In genomic region chr17:61749823-61750404, GRCh38 we compare ENCODE assay signal across 29 cellular contexts.
A peak's percentile ranks its signal among the peaks of the same experiment; 100 is the strongest.
DNase-seq lines count a peak whose midpoint lies in the region; ATAC-seq, FAIRE-seq and TF ChIP-seq lines count a peak whose summit lies in the region.
"Had no signal": no experiment of that assay in that cellular context is flagged by ENCODE, and none has a peak within 500 bp of the region (broad histone marks: within the 10 kb centered on the region; RNA-seq: fewer than 3 reads in every experiment).

No MANE protein-coding gene starts in this region.

- H3K27me3 ChIP-seq in OCI-LY3 (ENCODE audit: low read depth, low read length) (no peaks in the 10 kb centered on the region), GM12878 (replicated peaks in 1 of 2; ENCODE audit: control insufficient read depth in 2 of 2, insufficient read depth in 2 of 2, low read length in 1 of 2) (no peaks in the 10 kb centered on the region)
- H3K27me3 ChIP-seq: BE2C; BLaER1; BLaER1 treated with 17β-estradiol and CSF1 and Interleukin-3, amounts not matched to agents 10 nM and 100 nM had no signal

- no peak for TF ChIP-seq RAD21 in GM12878 (IDR thresholded peaks at IDR 0.05; ENCODE audit: insufficient read depth, low read depth, low read length)

- TF ChIP-seq POLR2A in GM12878 (IDR thresholded peaks at IDR 0.05; ENCODE audit: low read depth, low read length) (no peak), GM18505 (IDR thresholded peaks at IDR 0.05; ENCODE audit: borderline replicate concordance, extremely low read depth, insufficient read depth, insufficient read length) (no peak)

- in situ Hi-C loops in GM12878 (cut with MboI): no loop called here

- no peak overlapping the region for H3K9ac ChIP-seq in OCI-LY3 (ENCODE audit: low read length)
- H3K9ac ChIP-seq in GM12878 (ENCODE audit: control insufficient read depth, insufficient read depth, low read length): no peak overlapping the region
- H3K9ac ChIP-seq: BLaER1; BLaER1 treated with 17β-estradiol and CSF1 and Interleukin-3, amounts not matched to agents 10 nM and 100 nM had no signal

- intact Hi-C loops in GM12878 (cut with micrococcal nuclease; ENCODE audit: unreplicated experiment): no loop called here

- H4K20me1 ChIP-seq in OCI-LY3 (ENCODE audit: insufficient read depth, low read length): no peaks in the 10 kb centered on the region
- H4K20me1 ChIP-seq in GM12878 (ENCODE audit: control insufficient read depth, insufficient read depth): no peaks in the 10 kb centered on the region
- H4K20me1 ChIP-seq: BLaER1; BLaER1 treated with 17β-estradiol and CSF1 and Interleukin-3, amounts not matched to agents 10 nM and 100 nM had no signal

- CTCF ChIA-PET in GM12878 (lab: Yijun Ruan, JAX): no interaction called here

- H3K4me3 ChIP-seq in OCI-LY3 (ENCODE audit: low read length) (no peak overlapping the region), GM12878 (no peak overlapping the region)
- H3K4me3 ChIP-seq: A549; BLaER1; BLaER1 treated with 17β-estradiol and CSF1 and Interleukin-3, amounts not matched to agents 10 nM and 100 nM had no signal

- H2AFZ ChIP-seq in OCI-LY3 (ENCODE audit: low read depth, low read length) (no peak overlapping the region), GM12878 (ENCODE audit: control insufficient read depth, low read depth, low read length) (no peak overlapping the region)

- no peak overlapping the region for H3K27ac ChIP-seq in OCI-LY3 (ENCODE audit: low read length)
- no peak overlapping the region for H3K27ac ChIP-seq in GM12878 (ENCODE audit: control insufficient read depth, insufficient read depth)
- H3K27ac ChIP-seq: 22Rv1; A549; BLaER1; BLaER1 treated with 17β-estradiol and CSF1 and Interleukin-3, amounts not matched to agents 10 nM and 100 nM; C4-2B had no signal

- 96% methylated on average over 3 of the region's 3 CpGs for WGBS in GM12878 (ENCODE audit: insufficient coverage, insufficient replicate concordance, low lambda C conversion rate, missing lambda C conversion rate)

- BruUV-seq in GM12878 (replicated peaks; lab: Mats Ljungman, UMichigan): no TSS peak

- H3K9me3 ChIP-seq in OCI-LY3 (ENCODE audit: insufficient read depth, low read length) (peaks cover 13% of the 10 kb centered on the region; the same call in 1 of the 2 replicates), GM12878 (replicated peaks; ENCODE audit: control insufficient read depth, insufficient read depth, low read length) (peaks cover 4% of the 10 kb centered on the region)
- H3K9me3 ChIP-seq: BE2C had no signal

- H3K4me1 ChIP-seq in OCI-LY3 (ENCODE audit: low read length): peaks cover 15% of the 10 kb centered on the region
- peaks cover 14% of the 10 kb centered on the region for H3K4me1 ChIP-seq in GM12878 (ENCODE audit: control insufficient read depth, insufficient read depth, low read length)
- H3K4me1 ChIP-seq: A549; BE2C; BLaER1; BLaER1 treated with 17β-estradiol and CSF1 and Interleukin-3, amounts not matched to agents 10 nM and 100 nM; Caco-2 had no signal

- H3K4me2 ChIP-seq in OCI-LY3 (ENCODE audit: low read length) (peak overlapping the region; percentile 17; the same call in 1 of the 2 replicates), GM12878 (ENCODE audit: control insufficient read depth, insufficient read depth) (no peak overlapping the region)
- H3K4me2 ChIP-seq: A549; BLaER1; BLaER1 treated with 17β-estradiol and CSF1 and Interleukin-3, amounts not matched to agents 10 nM and 100 nM had no signal

- ATAC-seq in GM12878: no peak
- no peak for ATAC-seq in GM18505 (IDR thresholded peaks at IDR 0.05; ENCODE audit: unreplicated experiment)
- no peak for ATAC-seq in HG03521 (IDR thresholded peaks at IDR 0.05; ENCODE audit: unreplicated experiment)
- ATAC-seq: A549; CD8-positive, alpha-beta T cell had no signal

- POLR2A ChIA-PET in GM12878 (lab: Charles Lee): no interaction called here

- DNase-seq in GM12878 (ENCODE audit: low read depth, low spot score): no peak
- DNase-seq: 8988T; ACHN; BE2C; C1 segment of cervical spinal cord; Caco-2; Calu3; CD4-positive, alpha-beta memory T cell; CD4-positive, alpha-beta T cell; CD8-positive, alpha-beta memory T cell; CD8-positive, alpha-beta T cell; COR-L47; DMS 273 treated with DMSO at 0.1 percent for 48 hours; DMS153; DMS53; DMS79; DMS79 treated with DMSO at 0.1 percent for 48 hours; DND-41; EL had no signal

- SMC1A ChIA-PET in GM12878 (lab: Charles Lee; ENCODE audit: uncharacterized antibody, unreplicated experiment): interaction anchor here (1.0 to 1.2 kb wide), 2 partner anchors 34 to 36 kb away, joined by 4 to 6 read pairs; no protein-coding TSS in a partner anchor

- peak; percentile 38 for FAIRE-seq in GM12878 (lab: Jason Lieb, UNC)
- FAIRE-seq: A204.1, A549, D721Med had no signal

- RAD21 ChIA-PET in GM12878 (lab: Charles Lee; ENCODE audit: unreplicated experiment): no interaction called here

- H3K36me3 ChIP-seq in OCI-LY3 (replicated peaks; ENCODE audit: low read depth, low read length) (peaks cover 31% of the 10 kb centered on the region), GM12878 (ENCODE audit: control insufficient read depth in 2 of 2, insufficient read depth in 2 of 2, low read length in 1 of 2) (no peaks in the 10 kb centered on the region)
- H3K36me3 ChIP-seq: BE2C had no signal

- TF ChIP-seq EP300 in GM12878 (IDR thresholded peaks at IDR 0.05; ENCODE audit: borderline replicate concordance in 1 of 2, control insufficient read depth in 1 of 2, low read depth in 2 of 2, low read length in 2 of 2): no peak

- TF ChIP-seq CTCF in OCI-LY3 (IDR thresholded peaks at IDR 0.05; ENCODE audit: low read depth, low read length) (no peak), GM12878 (IDR thresholded peaks at IDR 0.05 in 2 of 3, conservative IDR thresholded peaks at IDR 0.05 in 1 of 3; ENCODE audit: control insufficient read depth in 2 of 3, extremely low read depth in 1 of 3, insufficient read depth in 1 of 3, low read depth in 3 of 3, low read length in 3 of 3) (no peak)

- H3K79me2 ChIP-seq in OCI-LY3 (ENCODE audit: low read length) (no peaks in the 10 kb centered on the region), GM12878 (ENCODE audit: control insufficient read depth, insufficient read depth, low read length) (no peaks in the 10 kb centered on the region)

TF ChIP-seq in GM12878, 131 proteins besides CTCF, POLR2A, EP300 and RAD21 (continues in another document):
- no peak for TF ChIP-seq E2F8 (IDR thresholded peaks at IDR 0.05; ENCODE audit: low read depth, partially characterized antibody)
- peak; percentile 52; the same call in 1 of the 2 replicates for TF ChIP-seq NFXL1 (IDR thresholded peaks at IDR 0.05; ENCODE audit: borderline replicate concordance)
- no peak for TF ChIP-seq IKZF2 (IDR thresholded peaks at IDR 0.05)
- no peak for TF ChIP-seq NRF1 (conservative IDR thresholded peaks at IDR 0.05; ENCODE audit: low read depth, low read length)
- TF ChIP-seq CEBPZ (IDR thresholded peaks at IDR 0.05; ENCODE audit: low read depth, low read length): no peak
- TF ChIP-seq IKZF1 (conservative IDR thresholded peaks at IDR 0.05): no peak
- TF ChIP-seq IRF4 (IDR thresholded peaks at IDR 0.05; ENCODE audit: low read depth, low read length): no peak
- TF ChIP-seq PAX8 (IDR thresholded peaks at IDR 0.05): no peak
- TF ChIP-seq CREM (IDR thresholded peaks at IDR 0.05; ENCODE audit: low read depth): no peak
- 0 out of 4 replicates have a peak, but pooled peaks of 1 of the 2 experiments have one; percentile 68 for TF ChIP-seq ETV6 (conservative IDR thresholded peaks at IDR 0.05 in 1 of 2, IDR thresholded peaks at IDR 0.05 in 1 of 2; ENCODE audit: borderline replicate concordance in 1 of 2, low read depth in 1 of 2)
